Comparison of ENCODE assay signal across 8 cellular contexts in the genomic region with DNA sequence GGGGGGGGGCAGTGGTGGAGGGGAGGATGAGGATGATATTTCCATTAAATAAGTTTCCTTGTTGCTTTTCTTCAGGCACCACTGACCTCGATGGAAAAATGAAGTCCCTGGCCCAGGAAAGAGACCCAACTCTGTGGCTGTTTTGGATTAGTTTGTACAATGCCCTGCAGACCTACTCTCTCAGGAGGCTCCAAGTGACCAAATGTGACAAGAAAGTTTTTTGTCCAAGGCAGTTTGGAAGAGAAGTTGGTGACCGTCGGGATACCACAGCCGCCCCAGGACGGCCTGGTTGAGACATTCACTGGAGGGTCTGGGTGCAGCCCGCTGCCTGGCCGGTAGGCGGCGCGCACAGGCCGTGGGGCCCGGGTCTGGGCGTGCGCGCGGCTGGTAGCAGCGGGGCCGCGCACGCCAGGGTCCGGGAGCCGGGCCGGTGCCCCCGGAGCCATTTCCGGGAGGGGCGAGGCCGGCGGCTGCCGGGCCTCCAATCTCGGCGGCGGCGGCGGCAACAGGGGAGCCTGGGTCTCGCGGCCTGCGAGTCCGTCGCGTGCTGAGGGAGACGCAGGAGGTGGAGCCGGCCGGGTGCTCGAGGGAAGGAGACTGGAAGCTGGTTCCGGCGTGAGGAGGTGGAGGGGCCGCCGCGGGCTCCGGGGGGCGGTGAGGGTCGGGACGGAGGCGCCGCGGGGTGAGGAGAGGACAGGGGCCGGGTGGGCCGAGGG. TPM values are rescaled to one million over a fixed set of nuclear protein-coding genes. Genes with fewer than 3 reads are reported as not detected.
DNase-seq lines count a peak whose midpoint lies in the region; TF ChIP-seq lines count a peak whose summit lies in the region.

A gene with protein sequence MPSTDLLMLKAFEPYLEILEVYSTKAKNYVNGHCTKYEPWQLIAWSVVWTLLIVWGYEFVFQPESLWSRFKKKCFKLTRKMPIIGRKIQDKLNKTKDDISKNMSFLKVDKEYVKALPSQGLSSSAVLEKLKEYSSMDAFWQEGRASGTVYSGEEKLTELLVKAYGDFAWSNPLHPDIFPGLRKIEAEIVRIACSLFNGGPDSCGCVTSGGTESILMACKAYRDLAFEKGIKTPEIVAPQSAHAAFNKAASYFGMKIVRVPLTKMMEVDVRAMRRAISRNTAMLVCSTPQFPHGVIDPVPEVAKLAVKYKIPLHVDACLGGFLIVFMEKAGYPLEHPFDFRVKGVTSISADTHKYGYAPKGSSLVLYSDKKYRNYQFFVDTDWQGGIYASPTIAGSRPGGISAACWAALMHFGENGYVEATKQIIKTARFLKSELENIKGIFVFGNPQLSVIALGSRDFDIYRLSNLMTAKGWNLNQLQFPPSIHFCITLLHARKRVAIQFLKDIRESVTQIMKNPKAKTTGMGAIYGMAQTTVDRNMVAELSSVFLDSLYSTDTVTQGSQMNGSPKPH (plus strand): TSS at position 445 of the 716 bp plus-strand sequence. CDS start 906 bp downstream, outside the sequence.

- peak within 1 kb of the TSS; percentile 97 for H3K4me3 Mint-ChIP-seq in HFFc6

- TF ChIP-seq CTCF in GM12873 (IDR thresholded peaks at IDR 0.05; ENCODE audit: insufficient read depth, low read depth, low read length, missing control alignments) (peak; percentile 94), HFFc6 (IDR thresholded peaks at IDR 0.05) (peak; percentile 98), hepatocyte (IDR thresholded peaks at IDR 0.05; ENCODE audit: poor library complexity) (peak; percentile 96), retinal pigment epithelial cell (conservative IDR thresholded peaks at IDR 0.05; ENCODE audit: low read depth, low read length) (peak; percentile 84)

- H3K9me2 ChIP-seq in hepatocyte (replicated peaks; ENCODE audit: insufficient read depth): no peaks in the 10 kb centered on the region

- no peaks in the 10 kb centered on the region for H3K27me3 ChIP-seq in hepatocyte

- H3K27ac Mint-ChIP-seq in HFFc6: peak within 1 kb of the TSS; percentile 91

- H3K4me2 ChIP-seq in hepatocyte: peak within 1 kb of the TSS; percentile 77

- H3K79me2 ChIP-seq in hepatocyte: peaks cover 38% of the 10 kb centered on the region

- peaks cover 5% of the 10 kb centered on the region for H3K27me3 Mint-ChIP-seq in HFFc6 (ENCODE audit: insufficient read depth)

- H3K4me1 Mint-ChIP-seq in HFFc6 (ENCODE audit: low read depth): peaks cover 17% of the 10 kb centered on the region

- DNase-seq in HFFc6 (peak; percentile 70), NCI-H1048 (lab: John Stamatoyannopoulos, UW) (peak; percentile 69), T1000 (lab: John Stamatoyannopoulos, UW) (peak; percentile 84), astrocyte of the hippocampus (ENCODE audit: low read depth, low spot score) (peak; percentile 96), hepatocyte (ENCODE audit: low spot score) (peak; percentile 95), retinal pigment epithelial cell (ENCODE audit: low read depth) (no peak), NCI-H526 treated with DMSO at 0.1 percent for 48 hours (lab: John Stamatoyannopoulos, UW) (no peak)

- peak within 1 kb of the TSS; percentile 98 for H3K27ac ChIP-seq in hepatocyte

- no peaks in the 10 kb centered on the region for H4K20me1 ChIP-seq in hepatocyte (ENCODE audit: insufficient read depth, poor library complexity, severe bottlenecking)

- peak within 1 kb of the TSS; percentile 87 for H2AFZ ChIP-seq in hepatocyte

- peaks cover 5% of the 10 kb centered on the region for H3K36me3 Mint-ChIP-seq in HFFc6 (ENCODE audit: low read depth)

- no peaks in the 10 kb centered on the region for H3K9me3 Mint-ChIP-seq in HFFc6

- no peaks in the 10 kb centered on the region for H3K9me3 ChIP-seq in hepatocyte (ENCODE audit: low read depth)

- WGBS in hepatocyte (ENCODE audit: low lambda C conversion rate, missing lambda C conversion rate): 5% methylated on average over 43 of the region's 58 CpGs

- H3K4me1 ChIP-seq in hepatocyte (ENCODE audit: insufficient read depth): peaks cover 11% of the 10 kb centered on the region

- H3K4me3 ChIP-seq in hepatocyte: peak within 1 kb of the TSS; percentile 77
- H3K4me3 ChIP-seq in retinal pigment epithelial cell (ENCODE audit: low read length): peak within 1 kb of the TSS; percentile 81

- H3K36me3 ChIP-seq in hepatocyte (replicated peaks; ENCODE audit: insufficient read depth, low read depth): no peaks in the 10 kb centered on the region

RNA-seq across cellular contexts. Expression of the gene that starts here (rescaled TPM):
- 10 to 100 TPM; 22.4 to 30.9 (median 26.0) TPM for total RNA-seq in HFFc6 (2021; fragmentation: NEBNext Ultra II Directional; extraction: Animal tissue kit (Norgen Biotek cat#: 25700))
- total RNA-seq in hepatocyte: 36.8 and 43.5 TPM in 2 replicates
- polyA plus RNA-seq in hepatocyte: 19.7 and 20.2 TPM in 2 replicates

Comparison
In these comparisons a context has a peak if more than half of its experiments do, and no peak if none do; other contexts are left out.
1. DNase-seq: peak in HFFc6 (single experiment), NCI-H1048 (single experiment), T1000 (single experiment), astrocyte of the hippocampus (single experiment) and hepatocyte (single experiment); none in retinal pigment epithelial cell (single experiment) and NCI-H526 treated with DMSO at 0.1 percent for 48 hours (single experiment).
2. Peak in every context shown above with its lines, with median percentiles within 50 percentile points of each other: CTCF ChIP-seq.